ENCODE assay signal across 19 cellular contexts in genomic region chr12:110329710-110330109, GRCh38. TPM values are rescaled to one million over a fixed set of nuclear protein-coding genes. Genes with fewer than 3 reads are reported as not detected.
DNase-seq lines count a peak whose midpoint lies in the region; ATAC-seq and TF ChIP-seq lines count a peak whose summit lies in the region.
"Had no signal": no experiment of that assay in that cellular context is flagged by ENCODE, and none has a peak within 500 bp of the region (broad histone marks: within the 10 kb centered on the region; RNA-seq: fewer than 3 reads in every experiment).

No MANE protein-coding gene starts in this region.

- no peak overlapping the region for H2AFZ ChIP-seq in mammary epithelial cell (ENCODE audit: low read depth, low read length)

- in situ Hi-C loops in mammary epithelial cell (cut with MboI; ENCODE audit: low sequenced_read_pairs in 2 of 2) (no loop called here), gastrocnemius medialis (cut with MboI; ENCODE audit: low sequenced_read_pairs in 4 of 4) (no loop called here)

- H4K20me1 ChIP-seq in mammary epithelial cell (ENCODE audit: insufficient read depth, low read length) = no peaks in the 10 kb centered on the region

- H3K36me3 ChIP-seq in mammary epithelial cell (ENCODE audit: insufficient read depth, low read length) (peaks cover 54% of the 10 kb centered on the region), endodermal cell (ENCODE audit: control insufficient read depth, insufficient read depth, low read length) (peaks cover 94% of the 10 kb centered on the region), gastrocnemius medialis (peaks cover 5 to 75% of the 10 kb centered on the region in 2 donors), right lobe of liver (peaks cover 26 to 99% (median 55%) of the 10 kb centered on the region in 4 donors)

- no peak overlapping the region for H3K4me3 Mint-ChIP-seq in MCF 10A (ENCODE audit: unreplicated experiment)
- no peak overlapping the region for H3K4me3 Mint-ChIP-seq in endodermal cell
- H3K4me3 Mint-ChIP-seq: H9 had no signal

- H3K9me3 Mint-ChIP-seq in MCF 10A (ENCODE audit: unreplicated experiment) (no peaks in the 10 kb centered on the region), endodermal cell (no peaks in the 10 kb centered on the region)
- H3K9me3 Mint-ChIP-seq: H9 had no signal

- H3K27me3 ChIP-seq in mammary epithelial cell (ENCODE audit: insufficient read depth, low read length) (no peaks in the 10 kb centered on the region), endodermal cell (ENCODE audit: control insufficient read depth, insufficient read depth, low read length, poor library complexity, severe bottlenecking) (no peaks in the 10 kb centered on the region), gastrocnemius medialis (no peaks in the 10 kb centered on the region), right lobe of liver (no peaks in the 10 kb centered on the region)
- H3K27me3 ChIP-seq: SJSA1 had no signal

- dilution Hi-C loops in mammary epithelial cell (cut with HindIII; ENCODE audit: low sequenced_read_pairs) = loop anchor here (5.0 kb wide), 2 partner anchors 42 to 58 kb away; no protein-coding TSS in a partner anchor

- H3K27me3 Mint-ChIP-seq in MCF 10A (ENCODE audit: insufficient read depth, unreplicated experiment) (no peaks in the 10 kb centered on the region), endodermal cell (ENCODE audit: insufficient read depth) (no peaks in the 10 kb centered on the region)

- no peak overlapping the region for H3K27ac ChIP-seq in mammary epithelial cell (ENCODE audit: insufficient read depth, low read depth, low read length)
- H3K27ac ChIP-seq in RWPE1 = peak overlapping the region; percentile 52
- H3K27ac ChIP-seq in endodermal cell (ENCODE audit: low read depth, low read length) = no peak overlapping the region
- H3K27ac ChIP-seq in gastrocnemius medialis = peak overlapping the region in 3 of 4 donors; percentile 27 to 56 (median 35)
- H3K27ac ChIP-seq in right lobe of liver = no peak overlapping the region
- H3K27ac ChIP-seq: SJSA1 had no signal

- H3K4me1 ChIP-seq in mammary epithelial cell (ENCODE audit: insufficient read depth, low read length) (peaks cover 6% of the 10 kb centered on the region), endodermal cell (ENCODE audit: control insufficient read depth, insufficient read depth, low read length) (no peaks in the 10 kb centered on the region), gastrocnemius medialis (peaks cover 8 to 28% of the 10 kb centered on the region in 2 donors), right lobe of liver (peaks cover 0 to 5% (median 0%) of the 10 kb centered on the region in 4 donors)
- H3K4me1 ChIP-seq: SJSA1 had no signal

- H3K27ac Mint-ChIP-seq in MCF 10A (ENCODE audit: low read depth, unreplicated experiment) (peak overlapping the region; percentile 46), endodermal cell (peak overlapping the region; percentile 85)

- WGBS in mammary epithelial cell (ENCODE audit: low coverage, missing lambda C conversion rate) = 93% methylated on average over 3 of the region's 4 CpGs
- 97% methylated on average over 4 of the region's 4 CpGs; no CpG with 5 or more reads in 1 of the 2 experiments for WGBS in endodermal cell (ENCODE audit: insufficient coverage in 1 of 2, insufficient read length in 1 of 2), 2 experiments
- 92% methylated on average over 4 of the region's 4 CpGs for WGBS in right lobe of liver (ENCODE audit: insufficient coverage, low coverage, low lambda C conversion rate, missing lambda C conversion rate)

- peaks cover 92% of the 10 kb centered on the region for H3K79me2 ChIP-seq in mammary epithelial cell (ENCODE audit: insufficient read depth, low read length)

- TF ChIP-seq CTCF in MCF 10A (IDR thresholded peaks at IDR 0.05; ENCODE audit: unreplicated experiment) = no peak
- TF ChIP-seq CTCF in mammary epithelial cell (conservative IDR thresholded peaks at IDR 0.05 in 1 of 2, IDR thresholded peaks at IDR 0.05 in 1 of 2; ENCODE audit: extremely low read depth in 1 of 2, insufficient read depth in 1 of 2, low read depth in 1 of 2, low read length in 2 of 2) = no peak
- no peak for TF ChIP-seq CTCF in RWPE1 (conservative IDR thresholded peaks at IDR 0.05; ENCODE audit: low read depth)
- TF ChIP-seq CTCF in endodermal cell (conservative IDR thresholded peaks at IDR 0.05) = no peak
- TF ChIP-seq CTCF in gastrocnemius medialis (IDR thresholded peaks at IDR 0.05 in 4 of 5, conservative IDR thresholded peaks at IDR 0.05 in 1 of 5) = no peak
- TF ChIP-seq CTCF in right lobe of liver (IDR thresholded peaks at IDR 0.05) = no peak

- H3K4me3 ChIP-seq in mammary epithelial cell (replicated peaks in 1 of 3; ENCODE audit: insufficient read depth in 1 of 3, low read depth in 2 of 3, low read length in 3 of 3) (no peak overlapping the region), endodermal cell (ENCODE audit: low read length) (no peak overlapping the region), gastrocnemius medialis (no peak overlapping the region), right lobe of liver (no peak overlapping the region)
- H3K4me3 ChIP-seq: SJSA1 had no signal

- BruUV-seq in MCF 10A (replicated peaks; lab: Mats Ljungman, UMichigan) (no TSS peak), mammary epithelial cell (replicated peaks; lab: Mats Ljungman, UMichigan) (no TSS peak)

- H3K9ac ChIP-seq in mammary epithelial cell (ENCODE audit: insufficient read depth, low read length) (no peak overlapping the region), endodermal cell (ENCODE audit: extremely low read depth, low read length, poor library complexity, severe bottlenecking) (no peak overlapping the region)

- H3K36me3 Mint-ChIP-seq in MCF 10A (ENCODE audit: insufficient read depth, unreplicated experiment) (peaks cover 92% of the 10 kb centered on the region), endodermal cell (ENCODE audit: low read depth) (peaks cover 77% of the 10 kb centered on the region)

- no peak overlapping the region for H3K4me2 ChIP-seq in mammary epithelial cell (ENCODE audit: insufficient read depth, low read depth, low read length)

- TF ChIP-seq POLR2A in gastrocnemius medialis (IDR thresholded peaks at IDR 0.05) (no peak), right lobe of liver (IDR thresholded peaks at IDR 0.05) (no peak)

- no peak for ATAC-seq in gastrocnemius medialis
- ATAC-seq in HG03039 (IDR thresholded peaks at IDR 0.05; ENCODE audit: unreplicated experiment) = no peak
- no peak for ATAC-seq in HG02798 (IDR thresholded peaks at IDR 0.05; ENCODE audit: poor library complexity, unreplicated experiment)
- ATAC-seq in right lobe of liver = no peak

- intact Hi-C loops in MCF 10A (cut with micrococcal nuclease) = no loop called here
- intact Hi-C loops in mammary epithelial cell (cut with micrococcal nuclease) = loop anchor here (5.0 kb wide), 1 partner anchor 47 kb away; the partner anchor contains the start of gene ATP2A2
- intact Hi-C loops in gastrocnemius medialis (cut with DNase I; ENCODE audit: low total_unique reads) = no loop called here
- intact Hi-C loops in right lobe of liver (cut with DNase I) = no loop called here

- POLR2A ChIA-PET in MCF 10A (lab: Yijun Ruan, JAX) (interaction anchor here (1.1 to 3.6 kb wide), 8 partner anchors 10 to 168 kb away, joined by 3 to 25 read pairs (median 7); no protein-coding TSS in a partner anchor), RWPE1 (lab: Yijun Ruan, JAX; ENCODE audit: low non-redundant PET) (no interaction called here)

- H3K4me1 Mint-ChIP-seq in MCF 10A (ENCODE audit: insufficient read depth, unreplicated experiment) (peaks cover 6% of the 10 kb centered on the region), endodermal cell (peaks cover 4% of the 10 kb centered on the region)

- CTCF ChIA-PET in MCF 10A (lab: Yijun Ruan, JAX) = interaction anchor here (0.5 to 1.8 kb wide), 6 partner anchors 8 to 290 kb away, joined by 3 to 7 read pairs (median 4); no protein-coding TSS in a partner anchor
- CTCF ChIA-PET in mammary epithelial cell (lab: Charles Lee; ENCODE audit: low non-redundant PET) = no interaction called here
- CTCF ChIA-PET in RWPE1 (lab: Yijun Ruan, JAX) = interaction anchor here (0.6 to 1.0 kb wide), 3 partner anchors 17 to 228 kb away, joined by 3 to 5 read pairs (median 5); no protein-coding TSS in a partner anchor

- DNase-seq in MCF 10A (ENCODE audit: unreplicated experiment) (no peak), mammary epithelial cell (no peak), RWPE1 (ENCODE audit: low spot score) (no peak), endodermal cell (no peak), gastrocnemius medialis (no peak), right lobe of liver (no peak)
- DNase-seq: COR-L47; DMS153; H9; MV-4-11; NCI-H1436; NCI-H2029; NCI-H2171; NCI-H446; NCI-H69; NK-92 treated with Interleukin-12 subunit alpha and Interleukin-12 subunit beta, amount 100 ng/mL, for 24 hours had no signal

- H3K9me3 ChIP-seq in mammary epithelial cell (replicated peaks; ENCODE audit: insufficient read depth, low read length) (no peaks in the 10 kb centered on the region), endodermal cell (ENCODE audit: control insufficient read depth, low read length) (no peaks in the 10 kb centered on the region), gastrocnemius medialis (no peaks in the 10 kb centered on the region), right lobe of liver (no peaks in the 10 kb centered on the region)
- H3K9me3 ChIP-seq: SJSA1 had no signal

RNA-seq across cellular contexts. Expression of gene ATP2A2, which starts 48.7 kb away (rescaled TPM):
- total RNA-seq in MCF 10A (2022) (272 and 308 TPM in 2 replicates), mammary epithelial cell (100 to 1,000 TPM; 311 to 337 TPM), endodermal cell (100 to 1,000 TPM; 151 to 235 TPM), gastrocnemius medialis (1,000 to 10,000 TPM in 2 of 4 donors, 100 to 1,000 TPM in 2; 788 to 1,983 (median 1,302) TPM), right lobe of liver (100 to 1,000 TPM in 4 of 6 experiments, 10 to 100 TPM in 2; 95.6 to 155 (median 113) TPM)
- 156 TPM for polyA plus RNA-seq in mammary epithelial cell
- polyA minus RNA-seq in mammary epithelial cell = 444 TPM
- 164 TPM for polyA plus RNA-seq in endodermal cell (2013, experiment 1 of 2)
- 164 TPM for polyA plus RNA-seq in endodermal cell (2013, experiment 2 of 2)

Comparison
In these comparisons a context has a peak if more than half of its experiments do, and no peak if none do; other contexts are left out.
1. H3K27ac ChIP-seq: peak in RWPE1 (single experiment) and gastrocnemius medialis (3 of 4); none in mammary epithelial cell (single experiment), endodermal cell (single experiment) and right lobe of liver (0 of 3).